ENCODE assay signal across 8 cellular contexts in genomic region chr6:33198159-33198852, GRCh38. TPM values are rescaled to one million over a fixed set of nuclear protein-coding genes. Genes with fewer than 3 reads are reported as not detected.
DNase-seq lines count a peak whose midpoint lies in the region; ATAC-seq and TF ChIP-seq lines count a peak whose summit lies in the region.

No MANE protein-coding gene starts in this region.

- H3K27me3 Mint-ChIP-seq in activated T-cell treated with anti-CD3 and anti-CD28 coated beads, Interleukin-2, amount 50 U/mL, for 4 hours (ENCODE audit: low read depth), result no peaks in the 10 kb centered on the region
- H3K27me3 Mint-ChIP-seq in WTC11 (ENCODE audit: low read depth), result no peaks in the 10 kb centered on the region
- peaks cover 12% of the 10 kb centered on the region for H3K27me3 Mint-ChIP-seq in glutamatergic neuron (ENCODE audit: unreplicated experiment)
- no peaks in the 10 kb centered on the region for H3K27me3 Mint-ChIP-seq in stimulated activated memory B cell treated with anti-CD40 and anti-IgM and Interleukin-4, amounts not matched to agents 10 μg/mL and 1 μg/mL and 100 μg/mL, for 72 hours

- peaks cover 26% of the 10 kb centered on the region for H3K36me3 ChIP-seq in H7 (replicated peaks; ENCODE audit: control insufficient read depth, insufficient read depth, low read length)

- no peaks in the 10 kb centered on the region for H3K9me3 Mint-ChIP-seq in activated T-cell treated with anti-CD3 and anti-CD28 coated beads, Interleukin-2, amount 50 U/mL, for 4 hours
- no peaks in the 10 kb centered on the region for H3K9me3 Mint-ChIP-seq in WTC11
- H3K9me3 Mint-ChIP-seq in glutamatergic neuron (ENCODE audit: unreplicated experiment), result peaks cover 15% of the 10 kb centered on the region
- no peaks in the 10 kb centered on the region for H3K9me3 Mint-ChIP-seq in stimulated activated memory B cell treated with anti-CD40 and anti-IgM and Interleukin-4, amounts not matched to agents 10 μg/mL and 1 μg/mL and 100 μg/mL, for 72 hours

- peaks cover 63% of the 10 kb centered on the region for H3K4me1 Mint-ChIP-seq in activated T-cell treated with anti-CD3 and anti-CD28 coated beads, Interleukin-2, amount 50 U/mL, for 4 hours (ENCODE audit: low read depth)
- H3K4me1 Mint-ChIP-seq in WTC11 (peaks cover 41% of the 10 kb centered on the region), glutamatergic neuron (ENCODE audit: low read depth, unreplicated experiment) (peaks cover 23% of the 10 kb centered on the region)
- H3K4me1 Mint-ChIP-seq in stimulated activated memory B cell treated with anti-CD40 and anti-IgM and Interleukin-4, amounts not matched to agents 10 μg/mL and 1 μg/mL and 100 μg/mL, for 72 hours, result peaks cover 61% of the 10 kb centered on the region

- no peak for TF ChIP-seq CTCF in WTC11 (IDR thresholded peaks at IDR 0.05)
- TF ChIP-seq CTCF in glutamatergic neuron (IDR thresholded peaks at IDR 0.05; ENCODE audit: partially characterized antibody, unreplicated experiment), result no peak
- no peak for TF ChIP-seq CTCF in GM20000 (IDR thresholded peaks at IDR 0.05; ENCODE audit: extremely low read depth, missing control alignments)

- POLR2A ChIA-PET in WTC11 (lab: Charles Lee), result no interaction called here

- no peak for DNase-seq in activated T-cell treated with anti-CD3 and anti-CD28 coated beads, Interleukin-2, amount 50 U/mL, for 4 hours
- DNase-seq in activated T-cell treated with anti-CD3 and anti-CD28 coated beads for 4 hours (no peak), WTC11 (ENCODE audit: low spot score) (no peak), glutamatergic neuron (no peak), H7 (no peak), COR-L47 (lab: John Stamatoyannopoulos, UW) (no peak), GM20000 (ENCODE audit: low spot score) (no peak)

- no peak overlapping the region for H3K4me3 ChIP-seq in H7 (ENCODE audit: insufficient read depth, low read depth, low read length)

- peak overlapping the region; percentile 100 for H3K4me3 Mint-ChIP-seq in activated T-cell treated with anti-CD3 and anti-CD28 coated beads, Interleukin-2, amount 50 U/mL, for 4 hours
- H3K4me3 Mint-ChIP-seq in WTC11, result peak overlapping the region; percentile 97
- peak overlapping the region; percentile 89 for H3K4me3 Mint-ChIP-seq in glutamatergic neuron (ENCODE audit: unreplicated experiment)
- peak overlapping the region; percentile 92 for H3K4me3 Mint-ChIP-seq in stimulated activated memory B cell treated with anti-CD40 and anti-IgM and Interleukin-4, amounts not matched to agents 10 μg/mL and 1 μg/mL and 100 μg/mL, for 72 hours

- peaks cover 4% of the 10 kb centered on the region; the same call in 1 of the 2 replicates for H3K27me3 ChIP-seq in H7 (ENCODE audit: control insufficient read depth, insufficient read depth, low read length)

- ATAC-seq in activated T-cell treated with anti-CD3 and anti-CD28 coated beads, Interleukin-2, amount 50 U/mL, for 4 hours, result no peak
- no peak for ATAC-seq in WTC11
- ATAC-seq in stimulated activated memory B cell treated with anti-CD40 and anti-IgM and Interleukin-4, amounts not matched to agents 10 μg/mL and 1 μg/mL and 100 μg/mL, for 72 hours, result no peak

- CTCF ChIA-PET in WTC11 (lab: Charles Lee), result interaction anchor here (1.0 to 2.2 kb wide), 18 partner anchors 11 to 226 kb away, joined by 3 to 20 read pairs (median 6); partner anchors contain the start of gene RING1

- H3K36me3 Mint-ChIP-seq in activated T-cell treated with anti-CD3 and anti-CD28 coated beads, Interleukin-2, amount 50 U/mL, for 4 hours (ENCODE audit: insufficient read depth), result peaks cover 46% of the 10 kb centered on the region
- H3K36me3 Mint-ChIP-seq in WTC11 (peaks cover 39% of the 10 kb centered on the region), glutamatergic neuron (ENCODE audit: unreplicated experiment) (no peaks in the 10 kb centered on the region)
- peaks cover 51% of the 10 kb centered on the region for H3K36me3 Mint-ChIP-seq in stimulated activated memory B cell treated with anti-CD40 and anti-IgM and Interleukin-4, amounts not matched to agents 10 μg/mL and 1 μg/mL and 100 μg/mL, for 72 hours

- peak overlapping the region; percentile 41; the same call in 1 of the 2 replicates for H3K27ac Mint-ChIP-seq in WTC11
- no peak overlapping the region for H3K27ac Mint-ChIP-seq in glutamatergic neuron (ENCODE audit: unreplicated experiment)
- H3K27ac Mint-ChIP-seq in stimulated activated memory B cell treated with anti-CD40 and anti-IgM and Interleukin-4, amounts not matched to agents 10 μg/mL and 1 μg/mL and 100 μg/mL, for 72 hours, result peak overlapping the region; percentile 95

TF ChIP-seq in WTC11, 78 proteins besides CTCF, POLR2A, EP300 and RAD21:
- TF ChIP-seq CREB1 (CRISPR knock-in tag; IDR thresholded peaks at IDR 0.05) (no peak), GABPB1 (CRISPR knock-in tag; IDR thresholded peaks at IDR 0.05) (peak; percentile 83), ERG (CRISPR knock-in tag; IDR thresholded peaks at IDR 0.05) (no peak)
TF ChIP-seq in WTC11: peak in this region for 1.

RNA-seq across cellular contexts. Expression of gene RXRB, which starts 2.2 kb away (rescaled TPM):
- 10 to 100 TPM; 55.2 to 62.3 (median 60.8) TPM for total RNA-seq in activated T-cell treated with anti-CD3 and anti-CD28 coated beads, Interleukin-2, amount 50 U/mL, for 4 hours
- total RNA-seq in WTC11 (2021), result 21.5 to 24.5 TPM (median 23.3 TPM) in 3 replicates
- 45.3 TPM for total RNA-seq in glutamatergic neuron (ENCODE audit: unreplicated experiment)
- total RNA-seq in H7 (2014; rRNA removed; shearing (Covaris generic)), result 16.7 and 18.1 TPM in 2 replicates

RNA-seq across cellular contexts. Expression of gene SLC39A7, which starts 2.4 kb away (rescaled TPM):
- 10 to 100 TPM; 68.7 to 78.3 (median 72.1) TPM for total RNA-seq in activated T-cell treated with anti-CD3 and anti-CD28 coated beads, Interleukin-2, amount 50 U/mL, for 4 hours
- total RNA-seq in WTC11 (2021) (131 to 163 TPM (median 134 TPM) in 3 replicates), glutamatergic neuron (ENCODE audit: unreplicated experiment) (92.8 TPM)
- total RNA-seq in H7 (2014; rRNA removed; shearing (Covaris generic)), result 96.3 and 115 TPM in 2 replicates

RNA-seq across cellular contexts. Expression of gene COL11A2, which starts 6.0 kb away (rescaled TPM):
- total RNA-seq in activated T-cell treated with anti-CD3 and anti-CD28 coated beads, Interleukin-2, amount 50 U/mL, for 4 hours, result under 1 TPM; 0.48 to 0.98 (median 0.60) TPM
- total RNA-seq in WTC11 (2021), result 3.0 to 4.4 TPM (median 3.7 TPM) in 3 replicates
- 3.8 TPM for total RNA-seq in glutamatergic neuron (ENCODE audit: unreplicated experiment)
- 0.48 and 0.67 TPM in 2 replicates for total RNA-seq in H7 (2014; rRNA removed; shearing (Covaris generic))

RNA-seq across cellular contexts. Expression of gene HSD17B8, which starts 6.1 kb away (rescaled TPM):
- 10 to 100 TPM; 11.7 to 20.1 (median 19.4) TPM for total RNA-seq in activated T-cell treated with anti-CD3 and anti-CD28 coated beads, Interleukin-2, amount 50 U/mL, for 4 hours
- total RNA-seq in WTC11 (2021), result 7.3 to 8.1 TPM (median 7.7 TPM) in 3 replicates
- total RNA-seq in glutamatergic neuron (ENCODE audit: unreplicated experiment), result 4.6 TPM
- 14.7 and 16.0 TPM in 2 replicates for total RNA-seq in H7 (2014; rRNA removed; shearing (Covaris generic))

RNA-seq across cellular contexts. Expression of gene RING1, which starts 10.0 kb away (rescaled TPM):
- 10 to 100 TPM; 64.7 to 66.5 (median 66.3) TPM for total RNA-seq in activated T-cell treated with anti-CD3 and anti-CD28 coated beads, Interleukin-2, amount 50 U/mL, for 4 hours
- total RNA-seq in WTC11 (2021), result 26.6 to 30.2 TPM (median 27.8 TPM) in 3 replicates
- total RNA-seq in glutamatergic neuron (ENCODE audit: unreplicated experiment), result 37.3 TPM
- total RNA-seq in H7 (2014; rRNA removed; shearing (Covaris generic)), result 18.5 and 19.7 TPM in 2 replicates
